Comparison of ENCODE assay signal across 9 cellular contexts in the genomic region with DNA sequence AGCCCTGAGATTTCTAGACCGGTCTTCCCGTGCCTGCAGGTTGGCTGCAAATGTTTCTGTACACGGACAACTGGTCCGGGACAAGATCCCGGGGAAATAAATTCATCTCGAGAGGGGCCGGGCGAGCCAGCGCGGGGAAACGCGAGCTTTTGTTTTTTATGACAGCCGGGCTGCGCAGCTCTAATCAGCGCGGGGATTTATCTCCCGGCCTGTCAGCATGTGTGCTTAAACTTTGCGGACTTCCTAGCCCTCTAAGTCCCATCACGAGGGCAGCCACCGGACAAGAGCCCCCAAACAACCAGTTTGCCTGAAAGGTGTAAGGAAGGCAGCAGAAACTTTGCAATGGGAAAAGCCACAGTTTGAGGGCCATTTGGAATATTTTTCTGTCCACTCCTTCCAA. TPM values are rescaled to one million over a fixed set of nuclear protein-coding genes. Genes with fewer than 3 reads are reported as not detected.
DNase-seq lines count a peak whose midpoint lies in the region; ATAC-seq and TF ChIP-seq lines count a peak whose summit lies in the region.
"Had no signal": no experiment of that assay in that cellular context is flagged by ENCODE, and none has a peak within 500 bp of the region (broad histone marks: within the 10 kb centered on the region; RNA-seq: fewer than 3 reads in every experiment).

No MANE protein-coding gene starts in this region.

- peaks cover 4 to 13% of the 10 kb centered on the region in 2 donors for H3K4me1 ChIP-seq in adrenal gland (replicated peaks in 1 of 2)
- no peaks in the 10 kb centered on the region for H3K4me1 ChIP-seq in prostate gland (replicated peaks)
- H3K4me1 ChIP-seq: BLaER1 had no signal

- H3K27ac ChIP-seq in AG04450 (ENCODE audit: low read depth, low read length) (peak overlapping the region; percentile 81), adrenal gland (peak overlapping the region; percentile 10 to 96 (median 93)), prostate gland (peak overlapping the region; percentile 87 to 89)
- H3K27ac ChIP-seq: BLaER1 had no signal

- POLR2A ChIA-PET in AG04450 (lab: Yijun Ruan, JAX): interaction anchor here (0.7 kb wide), 2 partner anchors 11 to 136 kb away, joined by 3 read pairs; no protein-coding TSS in a partner anchor

- H3K4me3 ChIP-seq in AG04450 (ENCODE audit: low read depth, low read length) (peak overlapping the region; percentile 91), adrenal gland (peak overlapping the region in 3 of 4 donors; percentile 18 to 71 (median 50)), prostate gland (peak overlapping the region; percentile 47 to 50)
- H3K4me3 ChIP-seq: BLaER1 had no signal

- TF ChIP-seq CTCF in AG04450 (IDR thresholded peaks at IDR 0.05; ENCODE audit: low read depth, low read length) (no peak), adrenal gland (IDR thresholded peaks at IDR 0.05) (no peak), prostate gland (IDR thresholded peaks at IDR 0.05) (no peak)

- intact Hi-C loops in adrenal gland (cut with DNase I): loop anchor here (5.0 kb wide), 1 partner anchor 252 kb away; no protein-coding TSS in a partner anchor
- intact Hi-C loops in left ventricle myocardium superior (cut with micrococcal nuclease): no loop called here
- intact Hi-C loops in prostate gland (cut with DNase I): loop anchor here (10.0 kb wide), 1 partner anchor 1594 kb away; no protein-coding TSS in a partner anchor

- peaks cover 0 to 56% of the 10 kb centered on the region in 2 donors for H3K36me3 ChIP-seq in adrenal gland (replicated peaks in 1 of 2)
- H3K36me3 ChIP-seq in prostate gland: no peaks in the 10 kb centered on the region
- H3K36me3 ChIP-seq: BLaER1 had no signal

- H3K9me3 ChIP-seq in AG04450 (ENCODE audit: control insufficient read depth, insufficient read depth, low read length) (no peaks in the 10 kb centered on the region; the same call in 1 of the 2 replicates), adrenal gland (replicated peaks in 1 of 3) (no peaks in the 10 kb centered on the region), prostate gland (no peaks in the 10 kb centered on the region)

- TF ChIP-seq POLR2A in adrenal gland (IDR thresholded peaks at IDR 0.05): peak in 1 of 2 donors; percentile 66
- TF ChIP-seq POLR2A in prostate gland (IDR thresholded peaks at IDR 0.05): no peak

- WGBS in adrenal gland, 4 donors: 0 to 4% (median 2%) methylated on average over 14 to 20 of the region's 20 CpGs
- WGBS in prostate gland: 8% methylated on average over 20 of the region's 20 CpGs

- ATAC-seq in left ventricle myocardium superior: peak; percentile 4
- ATAC-seq in HG02981 (IDR thresholded peaks at IDR 0.05; ENCODE audit: unreplicated experiment): no peak
- no peak for ATAC-seq in HG03095 (IDR thresholded peaks at IDR 0.05; ENCODE audit: unreplicated experiment)
- no peak for ATAC-seq in left lobe of liver

- CTCF ChIA-PET in AG04450 (lab: Charles Lee): interaction anchor here (0.7 to 1.2 kb wide), 2 partner anchors 140 to 1405 kb away, joined by 3 read pairs; no protein-coding TSS in a partner anchor

- no peaks in the 10 kb centered on the region for H3K27me3 ChIP-seq in AG04450 (ENCODE audit: control insufficient read depth, insufficient read depth, low read length)
- no peaks in the 10 kb centered on the region for H3K27me3 ChIP-seq in adrenal gland
- no peaks in the 10 kb centered on the region for H3K27me3 ChIP-seq in prostate gland (replicated peaks; ENCODE audit: insufficient read depth)

- DNase-seq in AG04450 (ENCODE audit: low read depth, low spot score): no peak
- DNase-seq in adrenal gland: peak; percentile 43 to 82 (median 72)
- peak; percentile 55 for DNase-seq in left ventricle myocardium superior
- DNase-seq in prostate gland (ENCODE audit: low spot score): no peak
- DNase-seq in NCI-H510A (lab: John Stamatoyannopoulos, UW): no peak
- no peak for DNase-seq in left lobe of liver (ENCODE audit: low spot score)

RNA-seq across cellular contexts. Expression of a gene that starts 5.8 kb away (rescaled TPM):
- polyA plus RNA-seq in AG04450 (2011; rRNA removed) (87.2 and 107 TPM in 2 replicates), adrenal gland (100 to 1,000 TPM in 1 of 3 donors, 10 to 100 TPM in 2; 75.4 to 106 (median 98.4) TPM)
- 505 and 558 TPM in 2 replicates for polyA minus RNA-seq in AG04450 (2011; rRNA and poly(A)+ RNA removed)
- total RNA-seq in adrenal gland (100 to 1,000 TPM in 5 of 8 donors, 10 to 100 TPM in 3; 56.3 to 257 (median 129) TPM), left ventricle myocardium superior (40.8 TPM), prostate gland (10 to 100 TPM; 15.4 to 23.7 TPM), left lobe of liver (5.9 TPM)

Comparison
In these comparisons a context has a peak if more than half of its experiments do, and no peak if none do; other contexts are left out.
1. DNase-seq: peak in adrenal gland (7 of 7) and left ventricle myocardium superior (single experiment); none in AG04450 (single experiment), prostate gland (single experiment), NCI-H510A (single experiment) and left lobe of liver (single experiment).
2. Peak in every context shown above with its lines, with median percentiles within 50 percentile points of each other: H3K27ac ChIP-seq and H3K4me3 ChIP-seq.